ENCODE assay signal across 8 cellular contexts in genomic region chr4:122914292-122914904, GRCh38. TPM values are rescaled to one million over a fixed set of nuclear protein-coding genes. Genes with fewer than 3 reads are reported as not detected.
DNase-seq lines count a peak whose midpoint lies in the region; ATAC-seq and TF ChIP-seq lines count a peak whose summit lies in the region.

No MANE protein-coding gene starts in this region.

- H3K4me1 ChIP-seq in foreskin keratinocyte (no peaks in the 10 kb centered on the region), vagina (peaks cover 5% of the 10 kb centered on the region)

- H3K4me3 ChIP-seq in vagina (no peak overlapping the region), H7 (ENCODE audit: insufficient read depth, low read depth, low read length) (no peak overlapping the region)

- no peaks in the 10 kb centered on the region for H3K9me3 ChIP-seq in vagina

- H3K36me3 ChIP-seq in vagina, result no peaks in the 10 kb centered on the region
- no peaks in the 10 kb centered on the region for H3K36me3 ChIP-seq in H7 (replicated peaks; ENCODE audit: control insufficient read depth, insufficient read depth, low read length)

- H3K27me3 ChIP-seq in foreskin keratinocyte (no peaks in the 10 kb centered on the region), vagina (no peaks in the 10 kb centered on the region), H7 (ENCODE audit: control insufficient read depth, insufficient read depth, low read length) (no peaks in the 10 kb centered on the region)

- peak; percentile 97 for ATAC-seq in GM18867 (IDR thresholded peaks at IDR 0.05; ENCODE audit: unreplicated experiment)
- peak; percentile 91 for ATAC-seq in HG03066 (IDR thresholded peaks at IDR 0.05; ENCODE audit: low read depth, unreplicated experiment)
- ATAC-seq in foreskin keratinocyte, result peak; percentile 89

- DNase-seq in AML-193 (lab: John Stamatoyannopoulos, UW) (peak; percentile 58 to 65), RPMI8226 (peak; percentile 44), foreskin keratinocyte (peak in 1 of 2 donors; percentile 39), vagina (ENCODE audit: extremely low spot score in 2 of 2) (no peak), nucleus accumbens (lab: John Stamatoyannopoulos, UW) (no peak), H7 (no peak)

- no peak overlapping the region for H3K27ac ChIP-seq in foreskin keratinocyte
- no peak overlapping the region for H3K27ac ChIP-seq in vagina

- peak; percentile 86 for TF ChIP-seq CTCF in foreskin keratinocyte (conservative IDR thresholded peaks at IDR 0.05)
- TF ChIP-seq CTCF in vagina (IDR thresholded peaks at IDR 0.05), result peak in 2 of 3 experiments; percentile 8 to 15

- intact Hi-C loops in vagina (cut with DNase I), result no loop called here

- no peak for TF ChIP-seq POLR2A in vagina (IDR thresholded peaks at IDR 0.05)

RNA-seq across cellular contexts. Expression of gene NUDT6, which starts 8.0 kb away (rescaled TPM):
- 6.2 and 8.7 TPM in 2 replicates for total RNA-seq in foreskin keratinocyte
- 6.1 and 7.2 TPM in 2 replicates for polyA plus RNA-seq in foreskin keratinocyte
- total RNA-seq in vagina, result 3.2 TPM
- total RNA-seq in H7 (2014; rRNA removed; shearing (Covaris generic)), result 9.9 and 12.3 TPM in 2 replicates

Comparison
In these comparisons a context has a peak if more than half of its experiments do, and no peak if none do; other contexts are left out.
1. DNase-seq: peak in AML-193 (2 of 2) and RPMI8226 (single experiment); none in vagina (0 of 2), nucleus accumbens (0 of 56) and H7 (single experiment).
2. Peak in every context shown above with its lines, with median percentiles within 50 percentile points of each other: ATAC-seq.